12 cellular contexts compared by ENCODE assay signal in the genomic region with DNA sequence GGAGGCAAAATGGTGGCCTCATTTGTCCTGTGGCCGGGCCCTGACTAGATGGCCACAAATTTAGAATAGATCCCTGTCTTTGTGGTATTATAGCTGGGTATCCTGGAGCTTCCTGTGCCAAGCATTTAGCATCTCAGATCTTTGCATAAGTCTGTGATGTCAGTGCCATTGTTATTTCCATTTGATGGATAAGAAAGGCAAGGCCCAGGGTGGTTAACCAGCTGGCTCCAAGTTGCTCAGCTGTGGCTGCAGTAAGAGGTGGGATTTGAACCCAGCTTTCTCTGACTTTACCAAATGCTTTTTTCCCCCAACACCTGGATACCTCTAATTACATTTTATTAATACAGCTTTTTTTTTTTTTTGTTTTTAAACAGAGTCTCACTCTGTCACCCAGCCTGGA. TPM values are rescaled to one million over a fixed set of nuclear protein-coding genes. Genes with fewer than 3 reads are reported as not detected.
DNase-seq lines count a peak whose midpoint lies in the region; ATAC-seq, FAIRE-seq and TF ChIP-seq lines count a peak whose summit lies in the region.
"Had no signal": no experiment of that assay in that cellular context is flagged by ENCODE, and none has a peak within 500 bp of the region (broad histone marks: within the 10 kb centered on the region; RNA-seq: fewer than 3 reads in every experiment).

No MANE protein-coding gene starts in this region.

- peak overlapping the region; percentile 78 for H3K27ac Mint-ChIP-seq in activated CD4-positive, alpha-beta memory T cell treated with anti-CD3 and anti-CD28 coated beads, Interleukin-2, amount 10 ng/mL, durations not matched to agents 7 days and 5 days
- H3K27ac Mint-ChIP-seq: CD8-positive, alpha-beta T cell had no signal

- H3K27me3 Mint-ChIP-seq in activated CD4-positive, alpha-beta memory T cell treated with anti-CD3 and anti-CD28 coated beads, Interleukin-2, amount 10 ng/mL, durations not matched to agents 7 days and 5 days: no peaks in the 10 kb centered on the region

- H3K36me3 ChIP-seq in Loucy (ENCODE audit: insufficient read depth, low read length): no peaks in the 10 kb centered on the region
- no peaks in the 10 kb centered on the region for H3K36me3 ChIP-seq in skeletal muscle tissue (ENCODE audit: control insufficient read depth in 3 of 3, insufficient read depth in 3 of 3, low read length in 3 of 3)

- TF ChIP-seq CTCF in Loucy (conservative IDR thresholded peaks at IDR 0.05; ENCODE audit: low read length): no peak
- TF ChIP-seq CTCF in foreskin keratinocyte (conservative IDR thresholded peaks at IDR 0.05): no peak

- H3K4me1 Mint-ChIP-seq in activated CD4-positive, alpha-beta memory T cell treated with anti-CD3 and anti-CD28 coated beads, Interleukin-2, amount 10 ng/mL, durations not matched to agents 7 days and 5 days: peaks cover 55% of the 10 kb centered on the region

- H3K27ac ChIP-seq in skeletal muscle tissue (ENCODE audit: low read depth, low read length) (peak overlapping the region; percentile 94), foreskin keratinocyte (no peak overlapping the region)

- no peaks in the 10 kb centered on the region for H3K9me2 ChIP-seq in Loucy (replicated peaks; ENCODE audit: low read depth, low read length)

- H3K9me3 ChIP-seq in Loucy (ENCODE audit: insufficient read depth, low read depth, low read length) (no peaks in the 10 kb centered on the region), skeletal muscle tissue (ENCODE audit: control insufficient read depth in 3 of 3, low read length in 3 of 3) (no peaks in the 10 kb centered on the region)

- H3K4me3 ChIP-seq in Loucy (ENCODE audit: low read length, poor library complexity, severe bottlenecking) (no peak overlapping the region), skeletal muscle tissue (ENCODE audit: low read length in 3 of 3) (no peak overlapping the region)

- no peak for TF ChIP-seq POLR2A in GM12891 (IDR thresholded peaks at IDR 0.05; ENCODE audit: low read depth, low read length)

- H3K4me1 ChIP-seq in Loucy (ENCODE audit: insufficient read depth, low read length, poor library complexity, severe bottlenecking): peaks cover 11% of the 10 kb centered on the region
- peaks cover 22 to 26% (median 25%) of the 10 kb centered on the region in 3 donors for H3K4me1 ChIP-seq in skeletal muscle tissue (ENCODE audit: control insufficient read depth in 3 of 3, insufficient read depth in 3 of 3, low read length in 3 of 3)
- peaks cover 7% of the 10 kb centered on the region for H3K4me1 ChIP-seq in foreskin keratinocyte

- no peaks in the 10 kb centered on the region for H3K9me3 Mint-ChIP-seq in activated CD4-positive, alpha-beta memory T cell treated with anti-CD3 and anti-CD28 coated beads, Interleukin-2, amount 10 ng/mL, durations not matched to agents 7 days and 5 days
- H3K9me3 Mint-ChIP-seq: CD8-positive, alpha-beta T cell had no signal

- no peaks in the 10 kb centered on the region for H3K79me2 ChIP-seq in Loucy (ENCODE audit: insufficient read depth, low read length)

- peak; percentile 57 for FAIRE-seq in GM12891 (lab: Jason Lieb, UNC)

- no peaks in the 10 kb centered on the region for H3K36me3 Mint-ChIP-seq in activated CD4-positive, alpha-beta memory T cell treated with anti-CD3 and anti-CD28 coated beads, Interleukin-2, amount 10 ng/mL, durations not matched to agents 7 days and 5 days (ENCODE audit: low read depth)
- H3K36me3 Mint-ChIP-seq: CD8-positive, alpha-beta T cell had no signal

- H3K27me3 ChIP-seq in Loucy (ENCODE audit: insufficient read depth, low read length, poor library complexity, severe bottlenecking) (no peaks in the 10 kb centered on the region), skeletal muscle tissue (ENCODE audit: control insufficient read depth in 3 of 3, insufficient read depth in 3 of 3, low read length in 3 of 3) (peaks cover 0 to 4% (median 0%) of the 10 kb centered on the region in 3 donors), foreskin keratinocyte (peaks cover 6% of the 10 kb centered on the region)

- H3F3A ChIP-seq in Loucy (ENCODE audit: low read depth): no peaks in the 10 kb centered on the region

- H3K4me3 Mint-ChIP-seq in activated CD4-positive, alpha-beta memory T cell treated with anti-CD3 and anti-CD28 coated beads, Interleukin-2, amount 10 ng/mL, durations not matched to agents 7 days and 5 days: peak overlapping the region; percentile 28
- H3K4me3 Mint-ChIP-seq: CD8-positive, alpha-beta T cell had no signal

- POLR2A ChIA-PET in activated CD4-positive, alpha-beta memory T cell treated with anti-CD3 and anti-CD28 coated beads, Interleukin-2, amount 10 ng/mL, durations not matched to agents 7 days and 5 days (lab: Charles Lee): interaction anchor here (0.7 to 9.6 kb wide), 11 partner anchors 9 to 142 kb away, joined by 3 to 124 read pairs (median 4); a partner anchor contains a TSS

- no peaks in the 10 kb centered on the region for H4K20me1 ChIP-seq in Loucy (ENCODE audit: insufficient read depth, low read length, poor library complexity, severe bottlenecking)

- no peak overlapping the region for H2AFZ ChIP-seq in Loucy (ENCODE audit: low read length)

- DNase-seq in GM12891 (ENCODE audit: insufficient read length, low spot score): no peak
- no peak for DNase-seq in activated CD4-positive, alpha-beta memory T cell treated with anti-CD3 and anti-CD28 coated beads, Interleukin-2, amount 10 ng/mL, durations not matched to agents 7 days and 5 days
- no peak for DNase-seq in foreskin keratinocyte
- DNase-seq in DMS79 treated with DMSO at 0.1 percent for 48 hours (lab: John Stamatoyannopoulos, UW): no peak
- DNase-seq in GOT3 (lab: John Stamatoyannopoulos, UW): no peak
- DNase-seq: CD8-positive, alpha-beta T cell; NCI-H2029; NCI-H510A; NCI-H82 had no signal

- H3K9ac ChIP-seq in Loucy (ENCODE audit: low read depth, low read length, poor library complexity, severe bottlenecking): no peak overlapping the region
- H3K9ac ChIP-seq in skeletal muscle tissue (ENCODE audit: low read depth in 1 of 3, low read length in 3 of 3): peak overlapping the region in 2 of 3 donors; percentile 66 to 76

- peak overlapping the region; percentile 49 for H3K4me2 ChIP-seq in Loucy (ENCODE audit: low read depth, low read length, poor library complexity, severe bottlenecking)

- CTCF ChIA-PET in activated CD4-positive, alpha-beta memory T cell treated with anti-CD3 and anti-CD28 coated beads, Interleukin-2, amount 10 ng/mL, durations not matched to agents 7 days and 5 days (lab: Charles Lee): interaction anchor here (0.6 to 1.7 kb wide), 6 partner anchors 12 to 32 kb away, joined by 3 to 8 read pairs (median 6); a partner anchor contains a TSS

- ATAC-seq in foreskin keratinocyte: no peak
- ATAC-seq: CD8-positive, alpha-beta T cell had no signal

TF ChIP-seq in GM12891, 5 proteins besides CTCF, POLR2A, EP300 and RAD21:
- TF ChIP-seq POLR2AphosphoS5 (IDR thresholded peaks at IDR 0.05; ENCODE audit: low read depth, low read length) (no peak), SPI1 (IDR thresholded peaks at IDR 0.05; ENCODE audit: low read depth, low read length) (no peak), TAF1 (IDR thresholded peaks at IDR 0.05; ENCODE audit: low read depth, low read length) (no peak), PAX5 (IDR thresholded peaks at IDR 0.05; ENCODE audit: insufficient read depth, low read length, severe bottlenecking) (no peak), POU2F2 (IDR thresholded peaks at IDR 0.05; ENCODE audit: low read depth, low read length) (no peak)

RNA-seq across cellular contexts. Expression of a gene that starts 11.7 kb away (rescaled TPM):
- polyA plus RNA-seq in GM12891 (2012; ENCODE audit: low read depth, missing spikeins): 54.1 TPM
- 10 to 100 TPM; 32.9 to 34.3 TPM for total RNA-seq in activated CD4-positive, alpha-beta memory T cell treated with anti-CD3 and anti-CD28 coated beads, Interleukin-2, amount 10 ng/mL, durations not matched to agents 7 days and 5 days
- 0.52 TPM for total RNA-seq in skeletal muscle tissue
- total RNA-seq in foreskin keratinocyte: 0.07 TPM in 2 replicates
- polyA plus RNA-seq in foreskin keratinocyte: 0.07 and 0.10 TPM in 2 replicates
- total RNA-seq: CD8-positive, alpha-beta T cell; SK-MEL-5 had no signal

RNA-seq across cellular contexts. Expression of a gene that starts 32.1 kb away (rescaled TPM):
- 43.9 TPM for polyA plus RNA-seq in GM12891 (2012; ENCODE audit: low read depth, missing spikeins)
- 10 to 100 TPM; 98.3 to 98.6 TPM for total RNA-seq in activated CD4-positive, alpha-beta memory T cell treated with anti-CD3 and anti-CD28 coated beads, Interleukin-2, amount 10 ng/mL, durations not matched to agents 7 days and 5 days
- total RNA-seq in skeletal muscle tissue: 26.1 TPM
- total RNA-seq in foreskin keratinocyte: 30.7 and 31.2 TPM in 2 replicates
- 37.3 and 41.1 TPM in 2 replicates for polyA plus RNA-seq in foreskin keratinocyte

Comparison
In these comparisons a context has a peak if more than half of its experiments do, and no peak if none do; other contexts are left out.
1. RNA of a gene that starts 11.7 kb away (total RNA-seq): 32.9 to 34.3 TPM in activated CD4-positive, alpha-beta memory T cell treated with anti-CD3 and anti-CD28 coated beads, Interleukin-2, amount 10 ng/mL, durations not matched to agents 7 days and 5 days; 0.52 TPM in skeletal muscle tissue (single experiment) and 0.07 TPM in foreskin keratinocyte; every median in the first group is over 10 times any median in the second.